1 cellular context compared by ENCODE assay signal in the genomic region with DNA sequence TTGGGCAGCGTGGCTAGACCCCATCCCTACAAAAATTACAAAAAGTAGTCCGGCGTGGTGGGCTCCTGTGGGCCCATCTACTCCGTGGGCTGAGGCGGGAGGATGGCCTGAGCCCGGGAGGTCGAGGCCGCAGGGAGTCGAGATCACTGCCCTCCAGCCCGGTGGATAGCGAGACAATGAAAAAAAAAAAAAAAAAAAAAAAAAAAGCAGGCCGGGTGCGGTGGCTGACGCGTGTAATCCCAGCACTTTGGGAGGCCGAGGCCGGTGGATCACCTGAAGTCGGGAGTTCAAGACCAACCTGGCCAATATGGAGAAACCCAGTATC.
TF ChIP-seq lines count a peak whose summit lies in the region.

No MANE protein-coding gene starts in this region.

TF ChIP-seq in GM23338, 12 proteins besides CTCF, POLR2A, EP300 and RAD21 (continued from another document):
- TF ChIP-seq EZH2 (IDR thresholded peaks at IDR 0.05; ENCODE audit: low read depth, unreplicated experiment) = no peak
- no peak for TF ChIP-seq ZNF331 (CRISPR knock-in tag; IDR thresholded peaks at IDR 0.05; ENCODE audit: low read depth)
- no peak for TF ChIP-seq NANOG (IDR thresholded peaks at IDR 0.05; ENCODE audit: borderline replicate concordance)
- TF ChIP-seq, protein P1, sequence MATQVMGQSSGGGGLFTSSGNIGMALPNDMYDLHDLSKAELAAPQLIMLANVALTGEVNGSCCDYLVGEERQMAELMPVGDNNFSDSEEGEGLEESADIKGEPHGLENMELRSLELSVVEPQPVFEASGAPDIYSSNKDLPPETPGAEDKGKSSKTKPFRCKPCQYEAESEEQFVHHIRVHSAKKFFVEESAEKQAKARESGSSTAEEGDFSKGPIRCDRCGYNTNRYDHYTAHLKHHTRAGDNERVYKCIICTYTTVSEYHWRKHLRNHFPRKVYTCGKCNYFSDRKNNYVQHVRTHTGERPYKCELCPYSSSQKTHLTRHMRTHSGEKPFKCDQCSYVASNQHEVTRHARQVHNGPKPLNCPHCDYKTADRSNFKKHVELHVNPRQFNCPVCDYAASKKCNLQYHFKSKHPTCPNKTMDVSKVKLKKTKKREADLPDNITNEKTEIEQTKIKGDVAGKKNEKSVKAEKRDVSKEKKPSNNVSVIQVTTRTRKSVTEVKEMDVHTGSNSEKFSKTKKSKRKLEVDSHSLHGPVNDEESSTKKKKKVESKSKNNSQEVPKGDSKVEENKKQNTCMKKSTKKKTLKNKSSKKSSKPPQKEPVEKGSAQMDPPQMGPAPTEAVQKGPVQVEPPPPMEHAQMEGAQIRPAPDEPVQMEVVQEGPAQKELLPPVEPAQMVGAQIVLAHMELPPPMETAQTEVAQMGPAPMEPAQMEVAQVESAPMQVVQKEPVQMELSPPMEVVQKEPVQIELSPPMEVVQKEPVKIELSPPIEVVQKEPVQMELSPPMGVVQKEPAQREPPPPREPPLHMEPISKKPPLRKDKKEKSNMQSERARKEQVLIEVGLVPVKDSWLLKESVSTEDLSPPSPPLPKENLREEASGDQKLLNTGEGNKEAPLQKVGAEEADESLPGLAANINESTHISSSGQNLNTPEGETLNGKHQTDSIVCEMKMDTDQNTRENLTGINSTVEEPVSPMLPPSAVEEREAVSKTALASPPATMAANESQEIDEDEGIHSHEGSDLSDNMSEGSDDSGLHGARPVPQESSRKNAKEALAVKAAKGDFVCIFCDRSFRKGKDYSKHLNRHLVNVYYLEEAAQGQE (IDR thresholded peaks at IDR 0.05; ENCODE audit: unreplicated experiment) = no peak
- TF ChIP-seq ZNF114 (CRISPR knock-in tag; IDR thresholded peaks at IDR 0.05) = no peak
- TF ChIP-seq JUNB (IDR thresholded peaks at IDR 0.05; ENCODE audit: unreplicated experiment) = no peak
- TF ChIP-seq, protein P2, sequence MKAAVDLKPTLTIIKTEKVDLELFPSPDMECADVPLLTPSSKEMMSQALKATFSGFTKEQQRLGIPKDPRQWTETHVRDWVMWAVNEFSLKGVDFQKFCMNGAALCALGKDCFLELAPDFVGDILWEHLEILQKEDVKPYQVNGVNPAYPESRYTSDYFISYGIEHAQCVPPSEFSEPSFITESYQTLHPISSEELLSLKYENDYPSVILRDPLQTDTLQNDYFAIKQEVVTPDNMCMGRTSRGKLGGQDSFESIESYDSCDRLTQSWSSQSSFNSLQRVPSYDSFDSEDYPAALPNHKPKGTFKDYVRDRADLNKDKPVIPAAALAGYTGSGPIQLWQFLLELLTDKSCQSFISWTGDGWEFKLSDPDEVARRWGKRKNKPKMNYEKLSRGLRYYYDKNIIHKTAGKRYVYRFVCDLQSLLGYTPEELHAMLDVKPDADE (IDR thresholded peaks at IDR 0.05) = no peak
